ENCODE assay signal across 8 cellular contexts in genomic region chr12:64890873-64891468, GRCh38.
DNase-seq lines count a peak whose midpoint lies in the region; ATAC-seq and TF ChIP-seq lines count a peak whose summit lies in the region.

No MANE protein-coding gene starts in this region.

- TF ChIP-seq CTCF in Calu3 (IDR thresholded peaks at IDR 0.05; ENCODE audit: unreplicated experiment) (peak; percentile 64), GM20000 (IDR thresholded peaks at IDR 0.05; ENCODE audit: extremely low read depth, missing control alignments) (peak; percentile 24), MM.1S (IDR thresholded peaks at IDR 0.05; ENCODE audit: low read length) (peak; percentile 75)

- CTCF ChIA-PET in Calu3 (lab: Charles Lee): interaction anchor here (0.6 to 2.1 kb wide), 5 partner anchors 9 to 341 kb away, joined by 3 to 20 read pairs (median 5); no protein-coding TSS in a partner anchor

- intact Hi-C loops in Calu3 (cut with micrococcal nuclease; ENCODE audit: unreplicated experiment): loop anchor here (1.0 to 2.0 kb wide), 5 partner anchors 94 to 341 kb away; no protein-coding TSS in a partner anchor

- H3K4me3 Mint-ChIP-seq in Calu3 (ENCODE audit: low read depth, unreplicated experiment) (no peak overlapping the region), memory B cell (no peak overlapping the region)
- no peak overlapping the region for H3K4me3 Mint-ChIP-seq in effector memory CD8-positive, alpha-beta T cell

- no peaks in the 10 kb centered on the region for H3K9me2 ChIP-seq in MM.1S (replicated peaks; ENCODE audit: insufficient read depth, low read length)

- no TSS peak for BruUV-seq in Calu3 (replicated peaks; lab: Mats Ljungman, UMichigan)

- peak; percentile 19 for DNase-seq in Calu3
- peak; percentile 51 for DNase-seq in GM20000 (ENCODE audit: low spot score)
- DNase-seq in MM.1S: peak; percentile 63
- DNase-seq in RKO (ENCODE audit: low spot score): peak; percentile 72
- peak in 2 of 3 experiments; percentile 8 to 15 for DNase-seq in effector memory CD8-positive, alpha-beta T cell
- peak; percentile 13 to 57 for DNase-seq in memory B cell (ENCODE audit: low spot score in 2 of 2)
- DNase-seq in NK-92 (lab: John Stamatoyannopoulos, UW; ENCODE audit: unreplicated experiment): no peak
- no peak for DNase-seq in activated CD4-positive, alpha-beta T cell treated with anti-CD3 and anti-CD28 coated beads for 1 hour

- peaks cover 11% of the 10 kb centered on the region for H3K4me1 ChIP-seq in MM.1S (ENCODE audit: low read length)

- no peaks in the 10 kb centered on the region for H3K9me3 ChIP-seq in MM.1S (replicated peaks; ENCODE audit: insufficient read depth, low read length)

- no peak overlapping the region for H3K9ac ChIP-seq in MM.1S (ENCODE audit: low read length)

- ATAC-seq in effector memory CD8-positive, alpha-beta T cell (replicated peaks): peak; percentile 43
- ATAC-seq in memory B cell (ENCODE audit: low read depth): peak; percentile 45

- H3K36me3 Mint-ChIP-seq in Calu3 (ENCODE audit: insufficient read depth, unreplicated experiment) (no peaks in the 10 kb centered on the region), memory B cell (no peaks in the 10 kb centered on the region)
- H3K36me3 Mint-ChIP-seq in effector memory CD8-positive, alpha-beta T cell (ENCODE audit: insufficient read depth): no peaks in the 10 kb centered on the region

- peaks cover 16% of the 10 kb centered on the region for H3K4me1 Mint-ChIP-seq in Calu3 (ENCODE audit: low read depth, unreplicated experiment)
- H3K4me1 Mint-ChIP-seq in effector memory CD8-positive, alpha-beta T cell (ENCODE audit: low read depth in 2 of 2): no peaks in the 10 kb centered on the region
- no peaks in the 10 kb centered on the region for H3K4me1 Mint-ChIP-seq in memory B cell

- no peak overlapping the region for H3K27ac Mint-ChIP-seq in Calu3 (ENCODE audit: unreplicated experiment)
- H3K27ac Mint-ChIP-seq in effector memory CD8-positive, alpha-beta T cell: no peak overlapping the region
- H3K27ac Mint-ChIP-seq in memory B cell: no peak overlapping the region

- no peaks in the 10 kb centered on the region for H3K27me3 ChIP-seq in MM.1S (replicated peaks; ENCODE audit: insufficient read depth, low read length)

- no peak overlapping the region for H3K4me3 ChIP-seq in MM.1S (ENCODE audit: low read length)

- H3K4me2 ChIP-seq in MM.1S (ENCODE audit: low read depth, low read length): no peak overlapping the region

- H3F3A ChIP-seq in MM.1S (ENCODE audit: insufficient read depth, low read length): no peaks in the 10 kb centered on the region

- H3K27ac ChIP-seq in MM.1S (ENCODE audit: low read length): no peak overlapping the region

- no peaks in the 10 kb centered on the region for H3K36me3 ChIP-seq in MM.1S (replicated peaks; ENCODE audit: insufficient read depth, low read length)

- H3K9me3 Mint-ChIP-seq in Calu3 (ENCODE audit: low read depth, unreplicated experiment) (no peaks in the 10 kb centered on the region), memory B cell (no peaks in the 10 kb centered on the region)
- H3K9me3 Mint-ChIP-seq in effector memory CD8-positive, alpha-beta T cell: no peaks in the 10 kb centered on the region

- no peaks in the 10 kb centered on the region for H3K27me3 Mint-ChIP-seq in Calu3 (ENCODE audit: unreplicated experiment)
- H3K27me3 Mint-ChIP-seq in effector memory CD8-positive, alpha-beta T cell: peaks cover 28 to 38% of the 10 kb centered on the region in 2 donors
- H3K27me3 Mint-ChIP-seq in memory B cell: peaks cover 8% of the 10 kb centered on the region

- no peaks in the 10 kb centered on the region for H4K20me1 ChIP-seq in MM.1S (ENCODE audit: insufficient read depth, low read length)

- no peaks in the 10 kb centered on the region for H3K79me2 ChIP-seq in MM.1S (ENCODE audit: low read length)

- no peak overlapping the region for H2AFZ ChIP-seq in MM.1S (ENCODE audit: low read length)

Comparison
In these comparisons a context has a peak if more than half of its experiments do, and no peak if none do; other contexts are left out.
1. DNase-seq: peak in Calu3 (single experiment), GM20000 (single experiment), MM.1S (single experiment), RKO (single experiment), effector memory CD8-positive, alpha-beta T cell (2 of 3) and memory B cell (2 of 2); none in NK-92 (single experiment) and activated CD4-positive, alpha-beta T cell treated with anti-CD3 and anti-CD28 coated beads for 1 hour (single experiment).
2. CTCF ChIP-seq: peak in every context shown above with its lines; median percentile 75 in MM.1S; 64 in Calu3; 24 in GM20000.